1 cellular context compared by ENCODE assay signal in genomic region chr3:148991219-148992026, GRCh38.
TF ChIP-seq lines count a peak whose summit lies in the region.

TSS of gene GYG1 (plus strand) at chr3:148991540. CDS start at chr3:148991641, 101 bp downstream.

TF ChIP-seq in K562, 482 proteins besides CTCF, POLR2A, EP300 and RAD21 (continued from another document and continues in another):
- TF ChIP-seq ZNF655 (CRISPR knock-in tag; IDR thresholded peaks at IDR 0.05), result no peak
- TF ChIP-seq GMEB1 (CRISPR knock-in tag; IDR thresholded peaks at IDR 0.05), result peak; percentile 81
- TF ChIP-seq ZNF212 (CRISPR knock-in tag; IDR thresholded peaks at IDR 0.05), result no peak
- no peak for TF ChIP-seq ETV1 (tag; conservative IDR thresholded peaks at IDR 0.05; ENCODE audit: low read depth)
- TF ChIP-seq SIN3A (IDR thresholded peaks at IDR 0.05; ENCODE audit: borderline replicate concordance in 2 of 2, control insufficient read depth in 1 of 2, low read depth in 2 of 2, low read length in 2 of 2), result peak; percentile 78 to 86; a peak in 2 of 4 replicates
- TF ChIP-seq TCF7L2 (IDR thresholded peaks at IDR 0.05; ENCODE audit: low read depth, low read length), result no peak
- no peak for TF ChIP-seq GTF2A2 (tag; IDR thresholded peaks at IDR 0.05)
- TF ChIP-seq CXXC5 (CRISPR knock-in tag; IDR thresholded peaks at IDR 0.05), result peak; percentile 95
- TF ChIP-seq SMARCC2 (IDR thresholded peaks at IDR 0.05; ENCODE audit: low read depth), result no peak
- TF ChIP-seq NFXL1 (CRISPR knock-in tag; IDR thresholded peaks at IDR 0.05), result no peak
- peak; percentile 48; the same call in 1 of the 2 replicates for TF ChIP-seq ESRRA (IDR thresholded peaks at IDR 0.05; ENCODE audit: borderline replicate concordance, low read depth)
- TF ChIP-seq ZMIZ1 (IDR thresholded peaks at IDR 0.05; ENCODE audit: low read depth in 2 of 2, low read length in 2 of 2), result no peak
- no peak for TF ChIP-seq CBFB (CRISPR knock-in tag; IDR thresholded peaks at IDR 0.05)
- no peak for TF ChIP-seq CHD7 (IDR thresholded peaks at IDR 0.05; ENCODE audit: low read depth, low read length)
- peak; percentile 12 for TF ChIP-seq SAP30 (IDR thresholded peaks at IDR 0.05; ENCODE audit: borderline replicate concordance, insufficient read depth, low read depth, low read length, poor library complexity, severe bottlenecking)
- TF ChIP-seq LCOR (CRISPR knock-in tag; IDR thresholded peaks at IDR 0.05), result no peak
- TF ChIP-seq CREBBP (IDR thresholded peaks at IDR 0.05; ENCODE audit: low read depth, low read length), result no peak
- TF ChIP-seq BCOR (IDR thresholded peaks at IDR 0.05), result no peak
- TF ChIP-seq ARID4B (CRISPR knock-in tag; IDR thresholded peaks at IDR 0.05), result peak; percentile 77; the same call in 1 of the 2 replicates
- TF ChIP-seq BACH1 (tag; IDR thresholded peaks at IDR 0.05), result no peak
- TF ChIP-seq ZNF347 (CRISPR knock-in tag; IDR thresholded peaks at IDR 0.05; ENCODE audit: low read depth), result no peak
- TF ChIP-seq REST (CRISPR knock-in tag; IDR thresholded peaks at IDR 0.05; ENCODE audit: low read depth), result no peak
- no peak for TF ChIP-seq SIX5 (IDR thresholded peaks at IDR 0.05; ENCODE audit: borderline replicate concordance in 1 of 2, insufficient read depth in 1 of 2, low read depth in 1 of 2, low read length in 2 of 2)
